ENCODE assay signal across 11 cellular contexts in genomic region chr10:112915590-112916572, GRCh38. TPM values are rescaled to one million over a fixed set of nuclear protein-coding genes. Genes with fewer than 3 reads are reported as not detected.
A peak's percentile ranks its signal among the peaks of the same experiment; 100 is the strongest.
DNase-seq lines count a peak whose midpoint lies in the region; ATAC-seq, FAIRE-seq and TF ChIP-seq lines count a peak whose summit lies in the region.
"Had no signal": no experiment of that assay in that cellular context is flagged by ENCODE, and none has a peak within 500 bp of the region (broad histone marks: within the 10 kb centered on the region; RNA-seq: fewer than 3 reads in every experiment).

No MANE protein-coding gene starts in this region.

- ATAC-seq in HepG2: peak; percentile 89

- no peaks in the 10 kb centered on the region for H3K79me2 ChIP-seq in HepG2 (ENCODE audit: insufficient read depth, low read length)

- H3K27me3 ChIP-seq in HepG2 (ENCODE audit: control insufficient read depth in 1 of 2, insufficient read depth in 2 of 2, low read length in 2 of 2): no peaks in the 10 kb centered on the region

- POLR2A ChIA-PET in HepG2 (lab: Yijun Ruan, JAX): interaction anchor here (0.7 to 2.7 kb wide), 8 partner anchors 8 to 281 kb away, joined by 3 to 18 read pairs (median 3); partner anchors contain the start of gene TCF7L2

- TF ChIP-seq EP300 in HepG2 (IDR thresholded peaks at IDR 0.05; ENCODE audit: low read depth in 2 of 2, low read length in 2 of 2) (no peak), HepG2 (CRISPR knock-in tag; IDR thresholded peaks at IDR 0.05; ENCODE audit: borderline replicate concordance) (no peak)

- no peak for TF ChIP-seq RAD21 in HepG2 (CRISPR knock-in tag; IDR thresholded peaks at IDR 0.05)

- in situ Hi-C loops in astrocyte of the spinal cord (cut with HindIII; ENCODE audit: low sequenced_read_pairs) (no loop called here), HepG2 (cut with HindIII; ENCODE audit: extremely low pct_ligation_motif_present, low pct_unique_long_range_greater_than_20kb) (no loop called here)

- no peaks in the 10 kb centered on the region for H4K20me1 ChIP-seq in HepG2 (ENCODE audit: insufficient read depth, low read length)

- H3K27ac ChIP-seq in HepG2 (ENCODE audit: extremely low read length, insufficient read depth, low read length): peak overlapping the region; percentile 47
- H3K27ac ChIP-seq: skin epidermis, thoracic aorta had no signal

- peaks cover 47% of the 10 kb centered on the region for H3K4me1 ChIP-seq in HepG2 (ENCODE audit: insufficient read depth, low read length)

- peak overlapping the region; percentile 56 for H3K9ac ChIP-seq in HepG2 (ENCODE audit: insufficient read depth, low read depth, low read length)

- 2% methylated on average over 11 of the region's 11 CpGs for WGBS in HepG2 (ENCODE audit: low lambda C conversion rate)

- H3K4me2 ChIP-seq in HepG2 (ENCODE audit: low read depth, low read length): peak overlapping the region; percentile 89

- DNase-seq in DMS53 (lab: John Stamatoyannopoulos, UW) (peak; percentile 62), DMS53 treated with DMSO at 0.1 percent for 48 hours (lab: John Stamatoyannopoulos, UW; ENCODE audit: unreplicated experiment) (no peak), astrocyte of the spinal cord (ENCODE audit: low read depth, low spot score) (peak; percentile 69), HepG2 (ENCODE audit: low spot score) (peak; percentile 58), cerebellar cortex (ENCODE audit: low spot score) (no peak), MV-4-11 (lab: John Stamatoyannopoulos, UW) (no peak), GOT3 (lab: John Stamatoyannopoulos, UW) (no peak)
- no peak for DNase-seq in activated CD4-positive, CD25-positive, alpha-beta regulatory T cell (lab: John Stamatoyannopoulos, UW)

- FAIRE-seq in HepG2 (lab: Jason Lieb, UNC): peak; percentile 62
- FAIRE-seq: A204.1 had no signal

- no peaks in the 10 kb centered on the region for H3K36me3 ChIP-seq in HepG2 (replicated peaks in 1 of 2; ENCODE audit: control insufficient read depth in 1 of 2, insufficient read depth in 2 of 2, low read length in 2 of 2)
- H3K36me3 ChIP-seq: thoracic aorta had no signal

- BruUV-seq in HepG2 (replicated peaks; lab: Mats Ljungman, UMichigan): no TSS peak

- H2AFZ ChIP-seq in HepG2 (ENCODE audit: low read length): peak overlapping the region; percentile 45

- H3K9me3 ChIP-seq in HepG2 (ENCODE audit: low read length): no peaks in the 10 kb centered on the region
- H3K9me3 ChIP-seq: thoracic aorta had no signal

- H3K4me3 ChIP-seq in astrocyte of the spinal cord (ENCODE audit: low read depth, low read length) (no peak overlapping the region), HepG2 (replicated peaks in 1 of 3; ENCODE audit: insufficient read depth in 1 of 3, low read depth in 2 of 3, low read length in 3 of 3) (peak overlapping the region; percentile 37 to 48 (median 41); a peak in 4 of 6 replicates)
- H3K4me3 ChIP-seq: skin epidermis, thoracic aorta had no signal

- TF ChIP-seq POLR2A in HepG2 (IDR thresholded peaks at IDR 0.05; ENCODE audit: insufficient read depth in 1 of 2, low read depth in 2 of 2, low read length in 2 of 2): no peak

- intact Hi-C loops in HepG2 (cut with micrococcal nuclease; ENCODE audit: unreplicated experiment): no loop called here

- CTCF ChIA-PET in HepG2 (lab: Yijun Ruan, JAX; ENCODE audit: low intra/inter-chr PET ratio, low total read pairs): no interaction called here

- TF ChIP-seq CTCF in astrocyte of the spinal cord (IDR thresholded peaks at IDR 0.05; ENCODE audit: low read depth, low read length) (no peak), HepG2 (CRISPR knock-in tag; IDR thresholded peaks at IDR 0.05) (no peak)

TF ChIP-seq in HepG2, 621 proteins besides CTCF, POLR2A, EP300 and RAD21 (continues in another document):
- TF ChIP-seq CBX2 (IDR thresholded peaks at IDR 0.05; ENCODE audit: low read depth, low read length): no peak
- no peak for TF ChIP-seq CBX2 (CRISPR knock-in tag; IDR thresholded peaks at IDR 0.05; ENCODE audit: low read depth)
- TF ChIP-seq MAFG (CRISPR knock-in tag; IDR thresholded peaks at IDR 0.05): no peak
- TF ChIP-seq ZNF234 (CRISPR knock-in tag; conservative IDR thresholded peaks at IDR 0.05): no peak
- TF ChIP-seq ZSCAN31 (CRISPR knock-in tag; IDR thresholded peaks at IDR 0.05; ENCODE audit: low read depth): peak; percentile 23; the same call in 1 of the 2 replicates
- TF ChIP-seq NFIB (CRISPR knock-in tag; IDR thresholded peaks at IDR 0.05; ENCODE audit: borderline replicate concordance): no peak
- TF ChIP-seq TFAP4 (IDR thresholded peaks at IDR 0.05; ENCODE audit: borderline replicate concordance, low read depth): peak; percentile 22; the same call in 1 of the 2 replicates
- TF ChIP-seq ZFP36L1 (CRISPR knock-in tag; IDR thresholded peaks at IDR 0.05): peak; percentile 63; the same call in 1 of the 2 replicates
- TF ChIP-seq ZNF710 (CRISPR knock-in tag; IDR thresholded peaks at IDR 0.05; ENCODE audit: borderline replicate concordance): no peak
- no peak for TF ChIP-seq JUNB (CRISPR knock-in tag; IDR thresholded peaks at IDR 0.05; ENCODE audit: borderline replicate concordance)
- TF ChIP-seq YEATS2 (CRISPR knock-in tag; IDR thresholded peaks at IDR 0.05; ENCODE audit: borderline replicate concordance): no peak
- TF ChIP-seq TFDP2 (CRISPR knock-in tag; IDR thresholded peaks at IDR 0.05): no peak

RNA-seq across cellular contexts. Expression of gene TCF7L2, which starts 34.2 kb away (rescaled TPM):
- total RNA-seq in HepG2 (2016; rRNA removed; fragmentation: Illumina TruSeq; extraction: Trizol): 3.5 and 3.9 TPM in 2 replicates
- total RNA-seq in HepG2 (2016; cell fraction: cytosol; rRNA removed; fragmentation: Illumina TruSeq; extraction: Trizol; ENCODE audit: low read depth): 0.79 and 0.81 TPM in 2 replicates
- 2.8 and 2.9 TPM in 2 replicates for total RNA-seq in HepG2 (2016; cell fraction: insoluble cytoplasmic fraction; rRNA removed; fragmentation: Illumina TruSeq; extraction: Trizol)
- total RNA-seq in HepG2 (2016; cell fraction: membrane; rRNA removed; fragmentation: Illumina TruSeq; extraction: Trizol): 2.6 and 2.9 TPM in 2 replicates
- total RNA-seq in HepG2 (2016; cell fraction: nucleus; rRNA removed; fragmentation: Illumina TruSeq; extraction: Trizol): 16.4 and 18.5 TPM in 2 replicates
- polyA plus RNA-seq in HepG2 (2011; rRNA removed): 13.7 and 14.5 TPM in 2 replicates
- polyA plus RNA-seq in HepG2 (2011; cell fraction: cytosol; rRNA removed): 3.7 and 4.1 TPM in 2 replicates
- polyA plus RNA-seq in HepG2 (2011; cell fraction: nucleus; rRNA removed): 43.1 and 52.5 TPM in 2 replicates
- 20.4 and 29.8 TPM in 2 replicates for polyA plus RNA-seq in HepG2 (2012)
- polyA plus RNA-seq in HepG2 (2016; cell fraction: cytosol; fragmentation: Illumina TruSeq; extraction: Trizol; ENCODE audit: low read depth): 0.61 and 0.64 TPM in 2 replicates
- polyA plus RNA-seq in HepG2 (2016; cell fraction: insoluble cytoplasmic fraction; fragmentation: Illumina TruSeq; extraction: Trizol; ENCODE audit: low read depth): 8.5 and 14.1 TPM in 2 replicates
- polyA plus RNA-seq in HepG2 (2016; cell fraction: membrane; fragmentation: Illumina TruSeq; extraction: Trizol; ENCODE audit: low read depth): 2.6 and 3.5 TPM in 2 replicates
- 25.0 and 27.3 TPM in 2 replicates for polyA plus RNA-seq in HepG2 (2016; cell fraction: nucleus; fragmentation: Illumina TruSeq; extraction: Trizol; ENCODE audit: insufficient read depth, low read depth)
- polyA minus RNA-seq in HepG2 (2011; rRNA and poly(A)+ RNA removed; ENCODE audit: low replicate concordance): 13.5 and 39.4 TPM in 2 replicates
- 13.6 and 18.3 TPM in 2 replicates for polyA minus RNA-seq in HepG2 (2011; cell fraction: cytosol; rRNA and poly(A)+ RNA removed)
- polyA minus RNA-seq in HepG2 (2011; cell fraction: nucleus; rRNA and poly(A)+ RNA removed): 74.9 and 75.2 TPM in 2 replicates

Comparison
In these comparisons a context has a peak if more than half of its experiments do, and no peak if none do; other contexts are left out.
1. DNase-seq: peak in DMS53 (single experiment), astrocyte of the spinal cord (single experiment) and HepG2 (single experiment); none in DMS53 treated with DMSO at 0.1 percent for 48 hours (single experiment), cerebellar cortex (single experiment), MV-4-11 (single experiment), activated CD4-positive, CD25-positive, alpha-beta regulatory T cell (0 of 4) and GOT3 (single experiment).